In genomic region chr19:28885965-28886364, GRCh38 we compare ENCODE assay signal across 29 cellular contexts.
DNase-seq lines count a peak whose midpoint lies in the region; ATAC-seq, FAIRE-seq and TF ChIP-seq lines count a peak whose summit lies in the region.
"Had no signal": no experiment of that assay in that cellular context is flagged by ENCODE, and none has a peak within 500 bp of the region (broad histone marks: within the 10 kb centered on the region; RNA-seq: fewer than 3 reads in every experiment).

No MANE protein-coding gene starts in this region.

- peak overlapping the region; percentile 67 for H3K4me3 ChIP-seq in left ventricle myocardium inferior
- H3K4me3 ChIP-seq in small intestine (ENCODE audit: low read depth in 1 of 2, low read length in 2 of 2), result no peak overlapping the region
- H3K4me3 ChIP-seq: BLaER1, GM12878 had no signal

- H3K9me3 ChIP-seq in left ventricle myocardium inferior (replicated peaks), result no peaks in the 10 kb centered on the region
- H3K9me3 ChIP-seq in small intestine (ENCODE audit: control insufficient read depth, low read depth), result no peaks in the 10 kb centered on the region
- H3K9me3 ChIP-seq: BE2C, BLaER1 had no signal

- DNase-seq in left ventricle myocardium inferior (no peak), left cardiac atrium (no peak), small intestine (peak; percentile 62), urothelium cell line (ENCODE audit: low spot score) (no peak), cerebellar cortex (ENCODE audit: low spot score) (no peak), NCI-H2227 (lab: John Stamatoyannopoulos, UW; ENCODE audit: unreplicated experiment) (no peak)
- DNase-seq in stimulated activated naive CD8-positive, alpha-beta T cell treated with anti-CD3 and anti-CD28 coated beads, Interleukin-15, Interleukin-2, amounts not matched to agents 100 U/mL and 50 U/mL, for 24 hours, result no peak
- no peak for DNase-seq in stimulated activated naive CD8-positive, alpha-beta T cell treated with anti-CD3 and anti-CD28 coated beads, Interleukin-15, amount 100 ng/mL, for 72 hours
- DNase-seq: 8988T; ACHN; BE2C; C1 segment of cervical spinal cord; CD4-positive, alpha-beta memory T cell; CD4-positive, CD25-positive, alpha-beta regulatory T cell; CD8-positive, alpha-beta memory T cell; COR-L47; DMS 273 treated with DMSO at 0.1 percent for 48 hours; DMS153; DMS53; DMS79; DND-41; EL; GDM1 had no signal

- no peak overlapping the region for H3K27ac Mint-ChIP-seq in stimulated activated naive CD8-positive, alpha-beta T cell treated with anti-CD3 and anti-CD28 coated beads, Interleukin-15, amount 100 ng/mL, for 72 hours
- H3K27ac Mint-ChIP-seq: CD4-positive, alpha-beta memory T cell; CD4-positive, CD25-positive, alpha-beta regulatory T cell; CD8-positive, alpha-beta memory T cell had no signal

- no peak for ATAC-seq in left cardiac atrium
- ATAC-seq in stimulated activated naive CD8-positive, alpha-beta T cell treated with anti-CD3 and anti-CD28 coated beads, Interleukin-15, Interleukin-2, amounts not matched to agents 100 U/mL and 50 U/mL, for 24 hours, result peak; percentile 9
- no peak for ATAC-seq in stimulated activated naive CD8-positive, alpha-beta T cell treated with anti-CD3 and anti-CD28 coated beads, Interleukin-15, amount 100 ng/mL, for 72 hours
- ATAC-seq: GM12878 had no signal

- no peak for TF ChIP-seq CTCF in left ventricle myocardium inferior (IDR thresholded peaks at IDR 0.05; ENCODE audit: borderline replicate concordance)

- no peaks in the 10 kb centered on the region for H3K9me3 Mint-ChIP-seq in stimulated activated naive CD8-positive, alpha-beta T cell treated with anti-CD3 and anti-CD28 coated beads, Interleukin-15, amount 100 ng/mL, for 72 hours
- H3K9me3 Mint-ChIP-seq: CD14-positive monocyte had no signal

- intact Hi-C loops in left ventricle myocardium inferior (cut with micrococcal nuclease), result no loop called here
- intact Hi-C loops in left cardiac atrium (cut with DNase I), result loop anchor here in 1 of 2 donors (10.0 kb wide), 1 partner anchor 379 kb away; no protein-coding TSS in a partner anchor

- no peaks in the 10 kb centered on the region for H3K4me1 Mint-ChIP-seq in stimulated activated naive CD8-positive, alpha-beta T cell treated with anti-CD3 and anti-CD28 coated beads, Interleukin-15, amount 100 ng/mL, for 72 hours
- H3K4me1 Mint-ChIP-seq: CD4-positive, alpha-beta memory T cell; CD4-positive, CD25-positive, alpha-beta regulatory T cell; CD8-positive, alpha-beta memory T cell had no signal

- no peak overlapping the region for H3K4me3 Mint-ChIP-seq in stimulated activated naive CD8-positive, alpha-beta T cell treated with anti-CD3 and anti-CD28 coated beads, Interleukin-15, amount 100 ng/mL, for 72 hours
- H3K4me3 Mint-ChIP-seq: CD14-positive monocyte; CD4-positive, alpha-beta memory T cell; CD4-positive, CD25-positive, alpha-beta regulatory T cell; CD8-positive, alpha-beta memory T cell had no signal

- FAIRE-seq in small intestine (lab: Jason Lieb, UNC) (no peak), urothelium cell line (lab: Jason Lieb, UNC) (peak; percentile 17)
- FAIRE-seq: A204.1, GM12878, GM12892, GM19239 had no signal

- H3K27ac ChIP-seq in left ventricle myocardium inferior (replicated peaks) (peak overlapping the region; percentile 86), small intestine (ENCODE audit: low read depth in 1 of 2, low read length in 1 of 2) (no peak overlapping the region)
- H3K27ac ChIP-seq: BLaER1 had no signal

- H3K4me1 ChIP-seq in left ventricle myocardium inferior (peaks cover 26% of the 10 kb centered on the region), small intestine (ENCODE audit: control insufficient read depth in 2 of 2, insufficient read depth in 1 of 2, low read depth in 1 of 2, low read length in 1 of 2) (no peaks in the 10 kb centered on the region)
- H3K4me1 ChIP-seq: BE2C had no signal

- WGBS in small intestine, 3 donors, result 11 to 49% (median 27%) methylated on average over 4 of the region's 4 CpGs

- peaks cover 20% of the 10 kb centered on the region for H3K27me3 Mint-ChIP-seq in stimulated activated naive CD8-positive, alpha-beta T cell treated with anti-CD3 and anti-CD28 coated beads, Interleukin-15, amount 100 ng/mL, for 72 hours

- H3K36me3 ChIP-seq in left ventricle myocardium inferior (no peaks in the 10 kb centered on the region), small intestine (ENCODE audit: control insufficient read depth in 2 of 2, insufficient read depth in 2 of 2, low read length in 2 of 2) (no peaks in the 10 kb centered on the region)
- H3K36me3 ChIP-seq: BE2C, BLaER1 had no signal

- H3K27me3 ChIP-seq in left ventricle myocardium inferior (ENCODE audit: low read depth) (peaks cover 4% of the 10 kb centered on the region), small intestine (ENCODE audit: control insufficient read depth in 2 of 2, insufficient read depth in 2 of 2, low read length in 2 of 2) (no peaks in the 10 kb centered on the region)
- H3K27me3 ChIP-seq: BE2C had no signal
